Comparison of ENCODE assay signal across 1 cellular context in the genomic region with DNA sequence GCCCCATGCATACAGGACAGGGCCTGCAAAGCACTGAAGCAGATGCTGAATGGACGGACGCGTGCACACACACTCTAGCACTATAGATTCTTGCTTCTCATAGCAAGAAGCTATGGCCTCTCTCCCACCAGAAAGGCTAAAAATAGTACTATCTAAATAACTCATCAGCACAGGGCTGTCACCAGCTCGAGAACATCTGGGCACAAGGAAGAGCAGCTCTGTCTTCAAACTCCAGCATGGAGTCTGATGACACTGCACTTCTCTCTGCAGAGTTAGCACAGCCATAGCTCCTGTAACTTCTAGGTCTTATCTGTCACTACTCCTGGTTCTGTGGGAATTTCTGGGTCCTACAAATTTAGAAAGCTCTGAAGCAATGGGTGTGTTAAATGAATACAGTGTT.
A peak's percentile ranks its signal among the peaks of the same experiment; 100 is the strongest.
TF ChIP-seq lines count a peak whose summit lies in the region.

No MANE protein-coding gene starts in this region.

TF ChIP-seq in K562, 482 proteins besides CTCF, POLR2A, EP300 and RAD21 (continued from another document and continues in another):
- TF ChIP-seq, protein P1, sequence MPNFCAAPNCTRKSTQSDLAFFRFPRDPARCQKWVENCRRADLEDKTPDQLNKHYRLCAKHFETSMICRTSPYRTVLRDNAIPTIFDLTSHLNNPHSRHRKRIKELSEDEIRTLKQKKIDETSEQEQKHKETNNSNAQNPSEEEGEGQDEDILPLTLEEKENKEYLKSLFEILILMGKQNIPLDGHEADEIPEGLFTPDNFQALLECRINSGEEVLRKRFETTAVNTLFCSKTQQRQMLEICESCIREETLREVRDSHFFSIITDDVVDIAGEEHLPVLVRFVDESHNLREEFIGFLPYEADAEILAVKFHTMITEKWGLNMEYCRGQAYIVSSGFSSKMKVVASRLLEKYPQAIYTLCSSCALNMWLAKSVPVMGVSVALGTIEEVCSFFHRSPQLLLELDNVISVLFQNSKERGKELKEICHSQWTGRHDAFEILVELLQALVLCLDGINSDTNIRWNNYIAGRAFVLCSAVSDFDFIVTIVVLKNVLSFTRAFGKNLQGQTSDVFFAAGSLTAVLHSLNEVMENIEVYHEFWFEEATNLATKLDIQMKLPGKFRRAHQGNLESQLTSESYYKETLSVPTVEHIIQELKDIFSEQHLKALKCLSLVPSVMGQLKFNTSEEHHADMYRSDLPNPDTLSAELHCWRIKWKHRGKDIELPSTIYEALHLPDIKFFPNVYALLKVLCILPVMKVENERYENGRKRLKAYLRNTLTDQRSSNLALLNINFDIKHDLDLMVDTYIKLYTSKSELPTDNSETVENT (CRISPR knock-in tag; IDR thresholded peaks at IDR 0.05) = no peak
- no peak for TF ChIP-seq ZNF75A (CRISPR knock-in tag; IDR thresholded peaks at IDR 0.05)
- TF ChIP-seq NFE2 (IDR thresholded peaks at IDR 0.05; ENCODE audit: low read depth) = peak; percentile 44
- no peak for TF ChIP-seq NFRKB (IDR thresholded peaks at IDR 0.05; ENCODE audit: low read depth)
- TF ChIP-seq, protein P2, sequence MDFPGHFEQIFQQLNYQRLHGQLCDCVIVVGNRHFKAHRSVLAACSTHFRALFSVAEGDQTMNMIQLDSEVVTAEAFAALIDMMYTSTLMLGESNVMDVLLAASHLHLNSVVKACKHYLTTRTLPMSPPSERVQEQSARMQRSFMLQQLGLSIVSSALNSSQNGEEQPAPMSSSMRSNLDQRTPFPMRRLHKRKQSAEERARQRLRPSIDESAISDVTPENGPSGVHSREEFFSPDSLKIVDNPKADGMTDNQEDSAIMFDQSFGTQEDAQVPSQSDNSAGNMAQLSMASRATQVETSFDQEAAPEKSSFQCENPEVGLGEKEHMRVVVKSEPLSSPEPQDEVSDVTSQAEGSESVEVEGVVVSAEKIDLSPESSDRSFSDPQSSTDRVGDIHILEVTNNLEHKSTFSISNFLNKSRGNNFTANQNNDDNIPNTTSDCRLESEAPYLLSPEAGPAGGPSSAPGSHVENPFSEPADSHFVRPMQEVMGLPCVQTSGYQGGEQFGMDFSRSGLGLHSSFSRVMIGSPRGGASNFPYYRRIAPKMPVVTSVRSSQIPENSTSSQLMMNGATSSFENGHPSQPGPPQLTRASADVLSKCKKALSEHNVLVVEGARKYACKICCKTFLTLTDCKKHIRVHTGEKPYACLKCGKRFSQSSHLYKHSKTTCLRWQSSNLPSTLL (IDR thresholded peaks at IDR 0.05) = no peak
- no peak for TF ChIP-seq TSC22D4 (tag; IDR thresholded peaks at IDR 0.05)
- no peak for TF ChIP-seq CTBP1 (IDR thresholded peaks at IDR 0.05; ENCODE audit: borderline replicate concordance)
- TF ChIP-seq MCM3 (IDR thresholded peaks at IDR 0.05) = no peak
- no peak for TF ChIP-seq ZNF668 (CRISPR knock-in tag; IDR thresholded peaks at IDR 0.05)
- no peak for TF ChIP-seq KDM1A (IDR thresholded peaks at IDR 0.05)
- no peak for TF ChIP-seq BHLHE40 (IDR thresholded peaks at IDR 0.05; ENCODE audit: low read length)
- TF ChIP-seq SP1 (CRISPR knock-in tag; IDR thresholded peaks at IDR 0.05) = no peak
- TF ChIP-seq, protein P3, sequence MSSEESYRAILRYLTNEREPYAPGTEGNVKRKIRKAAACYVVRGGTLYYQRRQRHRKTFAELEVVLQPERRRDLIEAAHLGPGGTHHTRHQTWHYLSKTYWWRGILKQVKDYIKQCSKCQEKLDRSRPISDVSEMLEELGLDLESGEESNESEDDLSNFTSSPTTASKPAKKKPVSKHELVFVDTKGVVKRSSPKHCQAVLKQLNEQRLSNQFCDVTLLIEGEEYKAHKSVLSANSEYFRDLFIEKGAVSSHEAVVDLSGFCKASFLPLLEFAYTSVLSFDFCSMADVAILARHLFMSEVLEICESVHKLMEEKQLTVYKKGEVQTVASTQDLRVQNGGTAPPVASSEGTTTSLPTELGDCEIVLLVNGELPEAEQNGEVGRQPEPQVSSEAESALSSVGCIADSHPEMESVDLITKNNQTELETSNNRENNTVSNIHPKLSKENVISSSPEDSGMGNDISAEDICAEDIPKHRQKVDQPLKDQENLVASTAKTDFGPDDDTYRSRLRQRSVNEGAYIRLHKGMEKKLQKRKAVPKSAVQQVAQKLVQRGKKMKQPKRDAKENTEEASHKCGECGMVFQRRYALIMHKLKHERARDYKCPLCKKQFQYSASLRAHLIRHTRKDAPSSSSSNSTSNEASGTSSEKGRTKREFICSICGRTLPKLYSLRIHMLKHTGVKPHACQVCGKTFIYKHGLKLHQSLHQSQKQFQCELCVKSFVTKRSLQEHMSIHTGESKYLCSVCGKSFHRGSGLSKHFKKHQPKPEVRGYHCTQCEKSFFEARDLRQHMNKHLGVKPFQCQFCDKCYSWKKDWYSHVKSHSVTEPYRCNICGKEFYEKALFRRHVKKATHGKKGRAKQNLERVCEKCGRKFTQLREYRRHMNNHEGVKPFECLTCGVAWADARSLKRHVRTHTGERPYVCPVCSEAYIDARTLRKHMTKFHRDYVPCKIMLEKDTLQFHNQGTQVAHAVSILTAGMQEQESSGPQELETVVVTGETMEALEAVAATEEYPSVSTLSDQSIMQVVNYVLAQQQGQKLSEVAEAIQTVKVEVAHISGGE (CRISPR knock-in tag; IDR thresholded peaks at IDR 0.05) = no peak
- no peak for TF ChIP-seq DACH1 (IDR thresholded peaks at IDR 0.05; ENCODE audit: partially characterized antibody)
- TF ChIP-seq RFX5 (IDR thresholded peaks at IDR 0.05; ENCODE audit: low read depth, low read length) = no peak
- TF ChIP-seq PHF21A (IDR thresholded peaks at IDR 0.05; ENCODE audit: borderline replicate concordance, low read depth) = no peak
- no peak for TF ChIP-seq ZNF561 (CRISPR knock-in tag; conservative IDR thresholded peaks at IDR 0.05)
- TF ChIP-seq, protein P4, sequence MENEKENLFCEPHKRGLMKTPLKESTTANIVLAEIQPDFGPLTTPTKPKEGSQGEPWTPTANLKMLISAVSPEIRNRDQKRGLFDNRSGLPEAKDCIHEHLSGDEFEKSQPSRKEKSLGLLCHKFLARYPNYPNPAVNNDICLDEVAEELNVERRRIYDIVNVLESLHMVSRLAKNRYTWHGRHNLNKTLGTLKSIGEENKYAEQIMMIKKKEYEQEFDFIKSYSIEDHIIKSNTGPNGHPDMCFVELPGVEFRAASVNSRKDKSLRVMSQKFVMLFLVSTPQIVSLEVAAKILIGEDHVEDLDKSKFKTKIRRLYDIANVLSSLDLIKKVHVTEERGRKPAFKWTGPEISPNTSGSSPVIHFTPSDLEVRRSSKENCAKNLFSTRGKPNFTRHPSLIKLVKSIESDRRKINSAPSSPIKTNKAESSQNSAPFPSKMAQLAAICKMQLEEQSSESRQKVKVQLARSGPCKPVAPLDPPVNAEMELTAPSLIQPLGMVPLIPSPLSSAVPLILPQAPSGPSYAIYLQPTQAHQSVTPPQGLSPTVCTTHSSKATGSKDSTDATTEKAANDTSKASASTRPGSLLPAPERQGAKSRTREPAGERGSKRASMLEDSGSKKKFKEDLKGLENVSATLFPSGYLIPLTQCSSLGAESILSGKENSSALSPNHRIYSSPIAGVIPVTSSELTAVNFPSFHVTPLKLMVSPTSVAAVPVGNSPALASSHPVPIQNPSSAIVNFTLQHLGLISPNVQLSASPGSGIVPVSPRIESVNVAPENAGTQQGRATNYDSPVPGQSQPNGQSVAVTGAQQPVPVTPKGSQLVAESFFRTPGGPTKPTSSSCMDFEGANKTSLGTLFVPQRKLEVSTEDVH (IDR thresholded peaks at IDR 0.05; ENCODE audit: low read depth, partially characterized antibody) = no peak
- TF ChIP-seq U2AF2 (optimal IDR thresholded peaks at IDR 0.05; ENCODE audit: low read depth, low read length) = no peak
- no peak for TF ChIP-seq HNRNPK (IDR thresholded peaks at IDR 0.05; ENCODE audit: low read depth, low read length, poor library complexity, severe bottlenecking)
- TF ChIP-seq, protein P5, sequence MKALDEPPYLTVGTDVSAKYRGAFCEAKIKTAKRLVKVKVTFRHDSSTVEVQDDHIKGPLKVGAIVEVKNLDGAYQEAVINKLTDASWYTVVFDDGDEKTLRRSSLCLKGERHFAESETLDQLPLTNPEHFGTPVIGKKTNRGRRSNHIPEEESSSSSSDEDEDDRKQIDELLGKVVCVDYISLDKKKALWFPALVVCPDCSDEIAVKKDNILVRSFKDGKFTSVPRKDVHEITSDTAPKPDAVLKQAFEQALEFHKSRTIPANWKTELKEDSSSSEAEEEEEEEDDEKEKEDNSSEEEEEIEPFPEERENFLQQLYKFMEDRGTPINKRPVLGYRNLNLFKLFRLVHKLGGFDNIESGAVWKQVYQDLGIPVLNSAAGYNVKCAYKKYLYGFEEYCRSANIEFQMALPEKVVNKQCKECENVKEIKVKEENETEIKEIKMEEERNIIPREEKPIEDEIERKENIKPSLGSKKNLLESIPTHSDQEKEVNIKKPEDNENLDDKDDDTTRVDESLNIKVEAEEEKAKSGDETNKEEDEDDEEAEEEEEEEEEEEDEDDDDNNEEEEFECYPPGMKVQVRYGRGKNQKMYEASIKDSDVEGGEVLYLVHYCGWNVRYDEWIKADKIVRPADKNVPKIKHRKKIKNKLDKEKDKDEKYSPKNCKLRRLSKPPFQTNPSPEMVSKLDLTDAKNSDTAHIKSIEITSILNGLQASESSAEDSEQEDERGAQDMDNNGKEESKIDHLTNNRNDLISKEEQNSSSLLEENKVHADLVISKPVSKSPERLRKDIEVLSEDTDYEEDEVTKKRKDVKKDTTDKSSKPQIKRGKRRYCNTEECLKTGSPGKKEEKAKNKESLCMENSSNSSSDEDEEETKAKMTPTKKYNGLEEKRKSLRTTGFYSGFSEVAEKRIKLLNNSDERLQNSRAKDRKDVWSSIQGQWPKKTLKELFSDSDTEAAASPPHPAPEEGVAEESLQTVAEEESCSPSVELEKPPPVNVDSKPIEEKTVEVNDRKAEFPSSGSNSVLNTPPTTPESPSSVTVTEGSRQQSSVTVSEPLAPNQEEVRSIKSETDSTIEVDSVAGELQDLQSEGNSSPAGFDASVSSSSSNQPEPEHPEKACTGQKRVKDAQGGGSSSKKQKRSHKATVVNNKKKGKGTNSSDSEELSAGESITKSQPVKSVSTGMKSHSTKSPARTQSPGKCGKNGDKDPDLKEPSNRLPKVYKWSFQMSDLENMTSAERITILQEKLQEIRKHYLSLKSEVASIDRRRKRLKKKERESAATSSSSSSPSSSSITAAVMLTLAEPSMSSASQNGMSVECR (CRISPR knock-in tag; IDR thresholded peaks at IDR 0.05) = no peak
- TF ChIP-seq CAMTA2 (CRISPR knock-in tag; conservative IDR thresholded peaks at IDR 0.05) = no peak
- TF ChIP-seq, protein P6, sequence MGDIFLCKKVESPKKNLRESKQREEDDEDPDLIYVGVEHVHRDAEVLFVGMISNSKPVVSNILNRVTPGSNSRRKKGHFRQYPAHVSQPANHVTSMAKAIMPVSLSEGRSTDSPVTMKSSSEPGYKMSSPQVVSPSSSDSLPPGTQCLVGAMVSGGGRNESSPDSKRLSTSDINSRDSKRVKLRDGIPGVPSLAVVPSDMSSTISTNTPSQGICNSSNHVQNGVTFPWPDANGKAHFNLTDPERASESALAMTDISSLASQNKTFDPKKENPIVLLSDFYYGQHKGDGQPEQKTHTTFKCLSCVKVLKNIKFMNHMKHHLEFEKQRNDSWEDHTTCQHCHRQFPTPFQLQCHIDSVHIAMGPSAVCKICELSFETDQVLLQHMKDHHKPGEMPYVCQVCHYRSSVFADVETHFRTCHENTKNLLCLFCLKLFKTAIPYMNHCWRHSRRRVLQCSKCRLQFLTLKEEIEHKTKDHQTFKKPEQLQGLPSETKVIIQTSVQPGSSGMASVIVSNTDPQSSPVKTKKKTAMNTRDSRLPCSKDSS (IDR thresholded peaks at IDR 0.05; ENCODE audit: low read depth, partially characterized antibody) = no peak
- TF ChIP-seq SMARCA5 (IDR thresholded peaks at IDR 0.05) = no peak
- TF ChIP-seq, protein P7, sequence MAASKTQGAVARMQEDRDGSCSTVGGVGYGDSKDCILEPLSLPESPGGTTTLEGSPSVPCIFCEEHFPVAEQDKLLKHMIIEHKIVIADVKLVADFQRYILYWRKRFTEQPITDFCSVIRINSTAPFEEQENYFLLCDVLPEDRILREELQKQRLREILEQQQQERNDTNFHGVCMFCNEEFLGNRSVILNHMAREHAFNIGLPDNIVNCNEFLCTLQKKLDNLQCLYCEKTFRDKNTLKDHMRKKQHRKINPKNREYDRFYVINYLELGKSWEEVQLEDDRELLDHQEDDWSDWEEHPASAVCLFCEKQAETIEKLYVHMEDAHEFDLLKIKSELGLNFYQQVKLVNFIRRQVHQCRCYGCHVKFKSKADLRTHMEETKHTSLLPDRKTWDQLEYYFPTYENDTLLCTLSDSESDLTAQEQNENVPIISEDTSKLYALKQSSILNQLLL (CRISPR knock-in tag; IDR thresholded peaks at IDR 0.05; ENCODE audit: borderline replicate concordance) = no peak
- no peak for TF ChIP-seq TRIM28 (IDR thresholded peaks at IDR 0.05)
- TF ChIP-seq TCF7L2 (IDR thresholded peaks at IDR 0.05; ENCODE audit: low read depth, low read length) = no peak
- no peak for TF ChIP-seq ZNF134 (CRISPR knock-in tag; conservative IDR thresholded peaks at IDR 0.05)
- TF ChIP-seq, protein P8, sequence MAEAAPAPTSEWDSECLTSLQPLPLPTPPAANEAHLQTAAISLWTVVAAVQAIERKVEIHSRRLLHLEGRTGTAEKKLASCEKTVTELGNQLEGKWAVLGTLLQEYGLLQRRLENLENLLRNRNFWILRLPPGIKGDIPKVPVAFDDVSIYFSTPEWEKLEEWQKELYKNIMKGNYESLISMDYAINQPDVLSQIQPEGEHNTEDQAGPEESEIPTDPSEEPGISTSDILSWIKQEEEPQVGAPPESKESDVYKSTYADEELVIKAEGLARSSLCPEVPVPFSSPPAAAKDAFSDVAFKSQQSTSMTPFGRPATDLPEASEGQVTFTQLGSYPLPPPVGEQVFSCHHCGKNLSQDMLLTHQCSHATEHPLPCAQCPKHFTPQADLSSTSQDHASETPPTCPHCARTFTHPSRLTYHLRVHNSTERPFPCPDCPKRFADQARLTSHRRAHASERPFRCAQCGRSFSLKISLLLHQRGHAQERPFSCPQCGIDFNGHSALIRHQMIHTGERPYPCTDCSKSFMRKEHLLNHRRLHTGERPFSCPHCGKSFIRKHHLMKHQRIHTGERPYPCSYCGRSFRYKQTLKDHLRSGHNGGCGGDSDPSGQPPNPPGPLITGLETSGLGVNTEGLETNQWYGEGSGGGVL (CRISPR knock-in tag; IDR thresholded peaks at IDR 0.05) = no peak
